In genomic region chr7:6577369-6578113, GRCh38 we compare ENCODE assay signal across 8 cellular contexts. TPM values are rescaled to one million over a fixed set of nuclear protein-coding genes. Genes with fewer than 3 reads are reported as not detected.
A peak's percentile ranks its signal among the peaks of the same experiment; 100 is the strongest.
DNase-seq lines count a peak whose midpoint lies in the region; ATAC-seq and TF ChIP-seq lines count a peak whose summit lies in the region.

ZDHHC4 (plus strand) TSS chr7:6577454; CDS start chr7:6580562, 3,108 bp downstream.

- H3K4me1 Mint-ChIP-seq in activated naive CD4-positive, alpha-beta T cell treated with anti-CD3 and anti-CD28 coated beads, Interleukin-2, amount 50 U/mL, for 24 hours: peaks cover 15% of the 10 kb centered on the region
- peaks cover 2% of the 10 kb centered on the region for H3K4me1 Mint-ChIP-seq in osteocyte (ENCODE audit: unreplicated experiment)

- H3K9me3 Mint-ChIP-seq in activated naive CD4-positive, alpha-beta T cell treated with anti-CD3 and anti-CD28 coated beads, Interleukin-2, amount 50 U/mL, for 24 hours: no peaks in the 10 kb centered on the region
- no peaks in the 10 kb centered on the region for H3K9me3 Mint-ChIP-seq in osteocyte (ENCODE audit: unreplicated experiment)

- TF ChIP-seq CTCF in NB4 (IDR thresholded peaks at IDR 0.05; ENCODE audit: low read depth, low read length) (no peak), osteocyte (IDR thresholded peaks at IDR 0.05) (no peak), thoracic aorta (IDR thresholded peaks at IDR 0.05) (no peak)

- H3K4me1 ChIP-seq in thoracic aorta (ENCODE audit: control insufficient read depth in 1 of 2, low read depth in 2 of 2): peaks cover 4 to 15% of the 10 kb centered on the region in 2 donors

- no peaks in the 10 kb centered on the region for H3K27me3 Mint-ChIP-seq in activated naive CD4-positive, alpha-beta T cell treated with anti-CD3 and anti-CD28 coated beads, Interleukin-2, amount 50 U/mL, for 24 hours
- no peaks in the 10 kb centered on the region for H3K27me3 Mint-ChIP-seq in osteocyte (ENCODE audit: unreplicated experiment)

- no peaks in the 10 kb centered on the region for H3K9me3 ChIP-seq in thoracic aorta

- peak within 1 kb of the TSS; percentile 90 for H3K4me3 Mint-ChIP-seq in activated naive CD4-positive, alpha-beta T cell treated with anti-CD3 and anti-CD28 coated beads, Interleukin-2, amount 50 U/mL, for 24 hours
- peak within 1 kb of the TSS; percentile 83 for H3K4me3 Mint-ChIP-seq in osteocyte (ENCODE audit: unreplicated experiment)

- peak within 1 kb of the TSS; percentile 96 to 97 for H3K27ac ChIP-seq in thoracic aorta

- ATAC-seq in HG02571 (IDR thresholded peaks at IDR 0.05; ENCODE audit: unreplicated experiment) (peak; percentile 93), SK-N-SH treated with all-trans-retinoic acid at 6 μM for 48 hours (peak; percentile 99), thoracic aorta (ENCODE audit: insufficient number of reproducible peaks, low FRiP score, low read depth) (peak; percentile 81)

- H3K27ac Mint-ChIP-seq in activated naive CD4-positive, alpha-beta T cell treated with anti-CD3 and anti-CD28 coated beads, Interleukin-2, amount 50 U/mL, for 24 hours: peak within 1 kb of the TSS; percentile 93
- H3K27ac Mint-ChIP-seq in osteocyte (ENCODE audit: unreplicated experiment): peak within 1 kb of the TSS; percentile 93

- peak; percentile 99 for DNase-seq in NB4 (ENCODE audit: low read depth)
- peak; percentile 89 for DNase-seq in glomerular visceral epithelial cell (ENCODE audit: extremely low spot score)
- peak; percentile 94 for DNase-seq in osteocyte (ENCODE audit: extremely low spot score, unreplicated experiment)
- peak; percentile 55 for DNase-seq in thoracic aorta (ENCODE audit: low spot score)

- peak; percentile 99 for TF ChIP-seq POLR2A in NB4 (IDR thresholded peaks at IDR 0.05; ENCODE audit: extremely low read depth, insufficient read length)

- H3K36me3 ChIP-seq in thoracic aorta: peaks cover 3% of the 10 kb centered on the region

- H3K4me3 ChIP-seq in GM08714 (ENCODE audit: low read length) (peak within 1 kb of the TSS; percentile 89), NB4 (ENCODE audit: low read depth, low read length) (peak within 1 kb of the TSS; percentile 87), thoracic aorta (peak within 1 kb of the TSS; percentile 92)

- no peaks in the 10 kb centered on the region for H3K27me3 ChIP-seq in thoracic aorta (replicated peaks; ENCODE audit: insufficient read depth)

- H3K36me3 Mint-ChIP-seq in activated naive CD4-positive, alpha-beta T cell treated with anti-CD3 and anti-CD28 coated beads, Interleukin-2, amount 50 U/mL, for 24 hours: peaks cover 3% of the 10 kb centered on the region
- peaks cover 20% of the 10 kb centered on the region for H3K36me3 Mint-ChIP-seq in osteocyte (ENCODE audit: unreplicated experiment)

TF ChIP-seq in SK-N-SH treated with all-trans-retinoic acid at 6 μM for 48 hours, 23 proteins besides CTCF, POLR2A, EP300 and RAD21:
- TF ChIP-seq CREB5 (CRISPR knock-in tag; IDR thresholded peaks at IDR 0.05; ENCODE audit: low read depth) (no peak), BACH2 (CRISPR knock-in tag; IDR thresholded peaks at IDR 0.05; ENCODE audit: borderline replicate concordance) (no peak), PATZ1 (CRISPR knock-in tag; IDR thresholded peaks at IDR 0.05; ENCODE audit: borderline replicate concordance) (peak; percentile 78; the same call in 1 of the 2 replicates), CSRNP3 (CRISPR knock-in tag; IDR thresholded peaks at IDR 0.05) (0 out of 2 replicates have a peak, but pooled peaks have one; percentile 30), ARNTL (CRISPR knock-in tag; IDR thresholded peaks at IDR 0.05; ENCODE audit: borderline replicate concordance, low read depth) (no peak), TOX (CRISPR knock-in tag; IDR thresholded peaks at IDR 0.05; ENCODE audit: borderline replicate concordance) (no peak), ZNF8 (CRISPR knock-in tag; IDR thresholded peaks at IDR 0.05) (peak; percentile 15; the same call in 1 of the 2 replicates), ZC3H10 (CRISPR knock-in tag; IDR thresholded peaks at IDR 0.05) (no peak), ZNF70 (CRISPR knock-in tag; IDR thresholded peaks at IDR 0.05) (peak; percentile 20; the same call in 1 of the 2 replicates), SNAI2 (CRISPR knock-in tag; IDR thresholded peaks at IDR 0.05) (peak; percentile 39; the same call in 1 of the 2 replicates), ZFP30 (CRISPR knock-in tag; IDR thresholded peaks at IDR 0.05) (0 out of 2 replicates have a peak, but pooled peaks have one; percentile 9), ZFP3 (CRISPR knock-in tag; IDR thresholded peaks at IDR 0.05) (0 out of 2 replicates have a peak, but pooled peaks have one; percentile 25), GLIS3 (CRISPR knock-in tag; IDR thresholded peaks at IDR 0.05) (peak; percentile 91; the same call in 1 of the 2 replicates), ZNF565 (CRISPR knock-in tag; conservative IDR thresholded peaks at IDR 0.05; ENCODE audit: low read depth) (no peak), PPARA (CRISPR knock-in tag; IDR thresholded peaks at IDR 0.05; ENCODE audit: borderline replicate concordance) (no peak), CSDC2 (CRISPR knock-in tag; IDR thresholded peaks at IDR 0.05) (no peak), ISL1 (CRISPR knock-in tag; IDR thresholded peaks at IDR 0.05) (no peak), ESRRG (CRISPR knock-in tag; IDR thresholded peaks at IDR 0.05) (peak; percentile 53; the same call in 1 of the 2 replicates), POU6F1 (CRISPR knock-in tag; IDR thresholded peaks at IDR 0.05; ENCODE audit: borderline replicate concordance, low read depth) (0 out of 2 replicates have a peak, but pooled peaks have one; percentile 26), TCF4 (CRISPR knock-in tag; IDR thresholded peaks at IDR 0.05; ENCODE audit: borderline replicate concordance) (no peak; the same call in 1 of the 2 replicates)

RNA-seq across cellular contexts. Expression of gene ZDHHC4, which starts in this region (rescaled TPM):
- total RNA-seq in osteocyte (62.2 and 63.5 TPM in 2 replicates), thoracic aorta (100 to 1,000 TPM in 1 of 2 donors, 10 to 100 TPM in 1; 35.3 to 101 TPM)

Comparison
In these comparisons a context has a peak if more than half of its experiments do, and no peak if none do; other contexts are left out.
1. Peak in every context shown above with its lines: DNase-seq, ATAC-seq, H3K4me3 ChIP-seq and H3K27ac ChIP-seq.